ENCODE assay signal across 17 cellular contexts in genomic region chr5:8827701-8828100, GRCh38.
DNase-seq lines count a peak whose midpoint lies in the region; ATAC-seq and TF ChIP-seq lines count a peak whose summit lies in the region.
"Had no signal": no experiment of that assay in that cellular context is flagged by ENCODE, and none has a peak within 500 bp of the region (broad histone marks: within the 10 kb centered on the region; RNA-seq: fewer than 3 reads in every experiment).

No MANE protein-coding gene starts in this region.

- H3K36me3 ChIP-seq in ACC112 (ENCODE audit: insufficient read depth, low read length) (no peaks in the 10 kb centered on the region), colonic mucosa (no peaks in the 10 kb centered on the region), mesenchymal stem cell (ENCODE audit: control insufficient read depth in 1 of 2, insufficient read depth in 2 of 2, low read depth in 1 of 2, low read length in 2 of 2) (no peaks in the 10 kb centered on the region)
- H3K36me3 ChIP-seq: right atrium auricular region, tibial nerve had no signal

- H2BK5ac ChIP-seq in mesenchymal stem cell (ENCODE audit: low read depth, low read length, poor library complexity, severe bottlenecking), result peak overlapping the region; percentile 11

- H3K9me3 ChIP-seq in colonic mucosa (no peaks in the 10 kb centered on the region), mesenchymal stem cell (ENCODE audit: control insufficient read depth, low read length) (no peaks in the 10 kb centered on the region)
- H3K9me3 ChIP-seq: right atrium auricular region, tibial nerve had no signal

- H2BK12ac ChIP-seq in mesenchymal stem cell (ENCODE audit: low read length in 2 of 2), result peak overlapping the region; percentile 85 to 100

- WGBS in mesenchymal stem cell, result 12% methylated on average over 3 of the region's 4 CpGs

- peak overlapping the region in 1 of 2 experiments; percentile 64 for H3K23ac ChIP-seq in mesenchymal stem cell (ENCODE audit: low read length in 2 of 2)

- H2BK15ac ChIP-seq in mesenchymal stem cell (ENCODE audit: low read depth, poor library complexity, severe bottlenecking), result peak overlapping the region; percentile 92

- H2BK120ac ChIP-seq in mesenchymal stem cell (ENCODE audit: low read depth, low read length), result peak overlapping the region; percentile 93

- H3K27ac ChIP-seq in ACC112 (ENCODE audit: low read depth, low read length) (peak overlapping the region; percentile 83), RWPE1 (peak overlapping the region; percentile 84; the same call in 1 of the 2 replicates), colonic mucosa (peak overlapping the region; percentile 1), mesenchymal stem cell (ENCODE audit: low read length, poor library complexity, severe bottlenecking) (peak overlapping the region; percentile 89)
- H3K27ac ChIP-seq: foreskin keratinocyte, right atrium auricular region, tibial nerve had no signal

- H3K9ac ChIP-seq in colonic mucosa (ENCODE audit: low read depth in 2 of 2, low read length in 2 of 2) (no peak overlapping the region), mesenchymal stem cell (ENCODE audit: low read length) (peak overlapping the region; percentile 23)

- peaks cover 72% of the 10 kb centered on the region for H3K4me1 ChIP-seq in ACC112 (ENCODE audit: control insufficient read depth, insufficient read depth, low read length, unreplicated experiment)
- H3K4me1 ChIP-seq in colonic mucosa, result no peaks in the 10 kb centered on the region
- peaks cover 15% of the 10 kb centered on the region for H3K4me1 ChIP-seq in mesenchymal stem cell (ENCODE audit: control insufficient read depth, insufficient read depth, low read depth, low read length)
- H3K4me1 ChIP-seq: tibial nerve had no signal

- H3K79me1 ChIP-seq in mesenchymal stem cell (replicated peaks; ENCODE audit: low read length, poor library complexity, severe bottlenecking), result no peaks in the 10 kb centered on the region

- H3K79me2 ChIP-seq in ACC112 (ENCODE audit: control insufficient read depth, insufficient read depth, low read length, unreplicated experiment), result no peaks in the 10 kb centered on the region

- CTCF ChIA-PET in RWPE1 (lab: Yijun Ruan, JAX), result no interaction called here

- peak overlapping the region; percentile 97 for H2AK5ac ChIP-seq in mesenchymal stem cell (ENCODE audit: low read length, severe bottlenecking)

- ATAC-seq in HG02759 (IDR thresholded peaks at IDR 0.05; ENCODE audit: unreplicated experiment), result no peak
- ATAC-seq: foreskin keratinocyte had no signal

- H3K14ac ChIP-seq in mesenchymal stem cell (ENCODE audit: low read length in 2 of 2), result peak overlapping the region in 1 of 2 experiments; percentile 72

- H4K91ac ChIP-seq in mesenchymal stem cell (ENCODE audit: low read length), result peak overlapping the region; percentile 98

- H3K18ac ChIP-seq in mesenchymal stem cell (ENCODE audit: low read depth in 1 of 2, low read length in 2 of 2), result peak overlapping the region; percentile 99

- POLR2A ChIA-PET in RWPE1 (lab: Yijun Ruan, JAX; ENCODE audit: low non-redundant PET), result no interaction called here

- TF ChIP-seq CTCF in RWPE1 (conservative IDR thresholded peaks at IDR 0.05; ENCODE audit: low read depth) (no peak), colonic mucosa (IDR thresholded peaks at IDR 0.05) (no peak)

- DNase-seq in RWPE1 (ENCODE audit: low spot score) (no peak), colonic mucosa (no peak), mesenchymal stem cell (peak; percentile 64), T-helper 9 cell (no peak), AG20443 (ENCODE audit: low spot score) (no peak)
- DNase-seq in activated CD8-positive, alpha-beta memory T cell treated with anti-CD3 and anti-CD28 coated beads, Interleukin-2, amount 50 U/mL, for 4 hours, result no peak
- DNase-seq: CD4-positive, CD25-positive, alpha-beta regulatory T cell; cerebellar nuclear complex; foreskin keratinocyte; NCI-H187 treated with DMSO at 0.1 percent for 48 hours; NCI-H446 treated with DMSO at 0.1 percent for 48 hours; stimulated activated naive CD4-positive, alpha-beta T cell; T-helper 2 cell had no signal

- peak overlapping the region; percentile 97 for H4K8ac ChIP-seq in mesenchymal stem cell (ENCODE audit: low read length)

- no peak overlapping the region for H3K4me2 ChIP-seq in mesenchymal stem cell (ENCODE audit: low read length, poor library complexity, severe bottlenecking)

- peak overlapping the region; percentile 84 for H2AFZ ChIP-seq in ACC112 (ENCODE audit: low read length, unreplicated experiment)
- H2AFZ ChIP-seq in mesenchymal stem cell (ENCODE audit: low read depth, low read length), result no peak overlapping the region

- H3K27me3 ChIP-seq in ACC112 (ENCODE audit: insufficient read depth, low read length) (no peaks in the 10 kb centered on the region), colonic mucosa (no peaks in the 10 kb centered on the region), mesenchymal stem cell (ENCODE audit: control insufficient read depth in 1 of 2, insufficient read depth in 1 of 2, low read length in 2 of 2) (no peaks in the 10 kb centered on the region)
- H3K27me3 ChIP-seq: foreskin keratinocyte, right atrium auricular region, tibial nerve had no signal

- H3K4me3 ChIP-seq in ACC112 (ENCODE audit: low read depth, low read length), result peak overlapping the region; percentile 50
- H3K4me3 ChIP-seq in colonic mucosa, result no peak overlapping the region
- peak overlapping the region in 1 of 2 experiments; percentile 49 for H3K4me3 ChIP-seq in mesenchymal stem cell (ENCODE audit: insufficient read depth in 1 of 2, low read depth in 1 of 2, low read length in 2 of 2)
- H3K4me3 ChIP-seq: right atrium auricular region, tibial nerve had no signal

- intact Hi-C loops in colonic mucosa (cut with DNase I), result no loop called here

- peak overlapping the region; percentile 87 to 99 for H3K4ac ChIP-seq in mesenchymal stem cell (ENCODE audit: low read depth in 1 of 2, low read length in 2 of 2)

Comparison
In these comparisons a context has a peak if more than half of its experiments do, and no peak if none do; other contexts are left out.
1. H3K27ac ChIP-seq: peak in every context shown above with its lines; median percentile 89 in mesenchymal stem cell; 84 in RWPE1; 83 in ACC112; 1 in colonic mucosa.